14 cellular contexts compared by ENCODE assay signal in the genomic region with DNA sequence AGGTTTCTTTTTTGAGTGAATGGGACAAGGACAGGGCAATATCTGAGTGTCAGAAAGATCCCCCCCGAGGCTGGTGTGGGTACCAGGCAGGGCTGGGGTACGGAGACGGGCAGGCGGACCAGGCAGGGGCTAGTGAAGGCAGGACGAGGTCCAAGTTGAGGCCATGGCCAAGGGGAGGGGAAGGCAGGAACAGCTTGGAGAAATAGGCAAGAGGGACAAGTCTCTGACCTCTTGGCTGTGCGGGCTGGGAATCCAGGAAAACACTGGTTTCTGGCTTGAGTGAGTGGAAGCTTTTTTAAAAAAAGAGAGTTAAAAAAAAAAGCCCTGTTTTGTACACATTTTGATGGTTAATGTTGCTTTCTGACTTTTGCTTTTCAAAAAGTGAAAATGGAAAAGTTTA. TPM values are rescaled to one million over a fixed set of nuclear protein-coding genes. Genes with fewer than 3 reads are reported as not detected.
A peak's percentile ranks its signal among the peaks of the same experiment; 100 is the strongest.
DNase-seq lines count a peak whose midpoint lies in the region; TF ChIP-seq lines count a peak whose summit lies in the region.
"Had no signal": no experiment of that assay in that cellular context is flagged by ENCODE, and none has a peak within 500 bp of the region (broad histone marks: within the 10 kb centered on the region; RNA-seq: fewer than 3 reads in every experiment).

No MANE protein-coding gene starts in this region.

- H3K9me3 ChIP-seq in SJSA1 (replicated peaks) (no peaks in the 10 kb centered on the region), tibial artery (no peaks in the 10 kb centered on the region)

- H3K27ac ChIP-seq in SJSA1 (peak overlapping the region; percentile 87), tibial artery (peak overlapping the region; percentile 70 to 76)

- intact Hi-C loops in tibial artery (cut with DNase I; ENCODE audit: low total_unique reads) = no loop called here

- TF ChIP-seq CTCF in fibroblast of the aortic adventitia (IDR thresholded peaks at IDR 0.05; ENCODE audit: insufficient read depth, low read length) (no peak), tibial artery (IDR thresholded peaks at IDR 0.05) (no peak)

- DNase-seq in SJSA1 (ENCODE audit: low read depth in 1 of 2, low spot score in 2 of 2) = no peak
- DNase-seq in fibroblast of the aortic adventitia (ENCODE audit: low read depth) = no peak
- DNase-seq in midbrain (lab: John Stamatoyannopoulos, UW) = peak; percentile 22
- DNase-seq in tibial artery = no peak
- no peak for DNase-seq in NCI-H128 (lab: John Stamatoyannopoulos, UW; ENCODE audit: unreplicated experiment)
- no peak for DNase-seq in T-helper 2 cell
- DNase-seq in globus pallidus (ENCODE audit: low spot score) = no peak
- no peak for DNase-seq in mucosa of gallbladder (ENCODE audit: low spot score)
- DNase-seq: activated B cell treated with CpG ODN at 0.5 μM for 24 hours, activated T-cell treated with anti-CD3 and anti-CD28 coated beads for 4 hours, NCI-H1436, NCI-H526, nephron progenitor cell, SHP77 treated with DMSO at 0.1 percent for 48 hours had no signal

- no peaks in the 10 kb centered on the region for H3K36me3 ChIP-seq in SJSA1
- no peaks in the 10 kb centered on the region for H3K36me3 ChIP-seq in tibial artery

- H3K27me3 ChIP-seq in SJSA1 (replicated peaks) (no peaks in the 10 kb centered on the region), tibial artery (no peaks in the 10 kb centered on the region)

- H3K4me3 ChIP-seq in SJSA1 (no peak overlapping the region), fibroblast of the aortic adventitia (ENCODE audit: low read depth, low read length) (peak overlapping the region; percentile 39), tibial artery (no peak overlapping the region)

- H3K4me1 ChIP-seq in SJSA1 (replicated peaks) (peaks cover 76% of the 10 kb centered on the region), tibial artery (peaks cover 0 to 99% (median 51%) of the 10 kb centered on the region in 4 donors)

RNA-seq across cellular contexts. Expression of a gene that starts 30.3 kb away (rescaled TPM):
- total RNA-seq in SJSA1 (2014; rRNA removed; shearing (Covaris generic)) = 12.9 and 15.5 TPM in 2 replicates
- total RNA-seq in fibroblast of the aortic adventitia (ENCODE audit: low replicate concordance) (37.1 and 76.4 TPM in 2 replicates), mucosa of gallbladder (44.3 TPM)
- total RNA-seq: activated B cell treated with CpG ODN at 0.5 μM for 24 hours had no signal
